9 cellular contexts compared by ENCODE assay signal in the genomic region with DNA sequence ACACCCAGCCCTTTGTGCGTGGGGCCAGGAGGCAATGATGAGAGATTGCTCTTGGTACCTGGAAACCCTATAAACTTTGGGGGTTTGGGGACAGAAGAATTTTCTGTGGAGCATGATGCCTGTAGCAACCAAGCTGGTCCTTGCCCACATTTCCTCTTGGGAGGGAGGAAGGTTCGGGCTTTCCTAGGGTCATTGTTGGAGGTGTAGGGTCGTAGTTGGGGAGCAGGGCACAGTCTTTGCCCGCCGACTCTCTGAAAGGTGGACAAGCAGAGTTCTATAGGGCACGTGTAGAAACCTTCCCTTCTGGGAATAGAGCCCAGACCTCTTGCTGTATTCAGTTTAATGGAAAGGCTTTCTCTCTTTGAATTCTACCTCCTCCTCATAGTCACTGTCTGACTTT. TPM values are rescaled to one million over a fixed set of nuclear protein-coding genes. Genes with fewer than 3 reads are reported as not detected.
DNase-seq lines count a peak whose midpoint lies in the region; ATAC-seq and TF ChIP-seq lines count a peak whose summit lies in the region.
"Had no signal": no experiment of that assay in that cellular context is flagged by ENCODE, and none has a peak within 500 bp of the region (broad histone marks: within the 10 kb centered on the region; RNA-seq: fewer than 3 reads in every experiment).

No MANE protein-coding gene starts in this region.

- TF ChIP-seq CTCF in choroid plexus epithelial cell (conservative IDR thresholded peaks at IDR 0.05; ENCODE audit: low read depth, low read length): no peak

- peak overlapping the region; percentile 76 for H3K4me3 ChIP-seq in choroid plexus epithelial cell (ENCODE audit: low read depth, low read length)

- DNase-seq in stimulated activated naive CD8-positive, alpha-beta T cell treated with anti-CD3 and anti-CD28 coated beads, Interleukin-15, Interleukin-2, amounts not matched to agents 100 U/mL and 50 U/mL, for 24 hours: no peak
- no peak for DNase-seq in choroid plexus epithelial cell (ENCODE audit: low read depth)
- peak; percentile 8 for DNase-seq in mucosa of gallbladder (ENCODE audit: low spot score)
- DNase-seq in GOT3 (lab: John Stamatoyannopoulos, UW): no peak
- DNase-seq: NCI-H82 had no signal

- H3K27me3 Mint-ChIP-seq in stimulated activated naive CD8-positive, alpha-beta T cell treated with anti-CD3 and anti-CD28 coated beads, Interleukin-15, Interleukin-2, amounts not matched to agents 100 ng/mL and 50 ng/mL, for 24 hours: peaks cover 16% of the 10 kb centered on the region

- H3K9me3 Mint-ChIP-seq in stimulated activated naive CD8-positive, alpha-beta T cell treated with anti-CD3 and anti-CD28 coated beads, Interleukin-15, Interleukin-2, amounts not matched to agents 100 ng/mL and 50 ng/mL, for 24 hours: no peaks in the 10 kb centered on the region

- ATAC-seq in stimulated activated naive CD8-positive, alpha-beta T cell treated with anti-CD3 and anti-CD28 coated beads, Interleukin-15, Interleukin-2, amounts not matched to agents 100 U/mL and 50 U/mL, for 24 hours: no peak
- ATAC-seq in GM21367 (IDR thresholded peaks at IDR 0.05; ENCODE audit: unreplicated experiment) (no peak), GM18502 (IDR thresholded peaks at IDR 0.05; ENCODE audit: poor library complexity, unreplicated experiment) (no peak), GM19455 (IDR thresholded peaks at IDR 0.05; ENCODE audit: unreplicated experiment) (no peak)

- peak overlapping the region; percentile 84 for H3K4me3 Mint-ChIP-seq in stimulated activated naive CD8-positive, alpha-beta T cell treated with anti-CD3 and anti-CD28 coated beads, Interleukin-15, Interleukin-2, amounts not matched to agents 100 ng/mL and 50 ng/mL, for 24 hours

- H3K27ac Mint-ChIP-seq in stimulated activated naive CD8-positive, alpha-beta T cell treated with anti-CD3 and anti-CD28 coated beads, Interleukin-15, Interleukin-2, amounts not matched to agents 100 ng/mL and 50 ng/mL, for 24 hours: peak overlapping the region; percentile 32

- H3K4me1 Mint-ChIP-seq in stimulated activated naive CD8-positive, alpha-beta T cell treated with anti-CD3 and anti-CD28 coated beads, Interleukin-15, Interleukin-2, amounts not matched to agents 100 ng/mL and 50 ng/mL, for 24 hours (ENCODE audit: low read depth): peaks cover 25% of the 10 kb centered on the region

- H3K36me3 Mint-ChIP-seq in stimulated activated naive CD8-positive, alpha-beta T cell treated with anti-CD3 and anti-CD28 coated beads, Interleukin-15, Interleukin-2, amounts not matched to agents 100 ng/mL and 50 ng/mL, for 24 hours (ENCODE audit: low read depth): no peaks in the 10 kb centered on the region

RNA-seq across cellular contexts. Expression of a gene that starts 1.4 kb away (rescaled TPM):
- total RNA-seq in mucosa of gallbladder: 21.3 TPM
